ENCODE assay signal across 8 cellular contexts in the genomic region with DNA sequence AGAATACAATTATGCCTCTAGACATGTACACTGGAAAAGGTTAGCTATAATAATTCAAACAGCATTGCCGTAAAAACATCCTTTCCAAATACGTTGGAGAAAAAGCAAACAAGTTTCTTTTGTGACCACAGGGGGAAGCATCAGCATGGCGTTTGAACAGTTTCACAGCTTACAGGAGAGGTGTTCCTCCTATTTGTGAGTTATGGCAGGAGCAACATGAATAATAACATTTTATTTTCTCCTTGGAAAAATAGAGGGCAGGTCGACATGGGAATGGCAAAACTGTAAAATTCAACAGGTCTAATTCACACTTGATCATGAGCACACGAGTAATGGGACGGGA. TPM values are rescaled to one million over a fixed set of nuclear protein-coding genes. Genes with fewer than 3 reads are reported as not detected.
A peak's percentile ranks its signal among the peaks of the same experiment; 100 is the strongest.
DNase-seq lines count a peak whose midpoint lies in the region; ATAC-seq, FAIRE-seq and TF ChIP-seq lines count a peak whose summit lies in the region.

No MANE protein-coding gene starts in this region.

- CTCF ChIA-PET in activated CD8-positive, alpha-beta T cell treated with anti-CD3 and anti-CD28 coated beads for 36 hours (lab: Charles Lee), result interaction anchor here (1.1 to 1.7 kb wide), 5 partner anchors 8 to 835 kb away, joined by 3 to 5 read pairs (median 3); no protein-coding TSS in a partner anchor
- CTCF ChIA-PET in activated CD8-positive, alpha-beta T cell treated with anti-CD3 and anti-CD28 coated beads, Interleukin-2, amount 10 ng/mL, durations not matched to agents 7 days and 5 days (lab: Charles Lee), result interaction anchor here (0.9 to 1.6 kb wide), 9 partner anchors 11 to 535 kb away, joined by 3 to 4 read pairs (median 3); no protein-coding TSS in a partner anchor

- peaks cover 8% of the 10 kb centered on the region for H3K4me1 Mint-ChIP-seq in activated CD8-positive, alpha-beta T cell treated with anti-CD3 and anti-CD28 coated beads for 36 hours (ENCODE audit: low read depth)
- peaks cover 3% of the 10 kb centered on the region for H3K4me1 Mint-ChIP-seq in activated CD8-positive, alpha-beta T cell treated with anti-CD3 and anti-CD28 coated beads, Interleukin-2, amount 10 ng/mL, durations not matched to agents 7 days and 5 days (ENCODE audit: low read depth)
- peaks cover 3% of the 10 kb centered on the region for H3K4me1 Mint-ChIP-seq in osteocyte (ENCODE audit: unreplicated experiment)

- peak; percentile 22 for TF ChIP-seq CTCF in activated CD8-positive, alpha-beta T cell treated with anti-CD3 and anti-CD28 coated beads for 36 hours (IDR thresholded peaks at IDR 0.05)
- TF ChIP-seq CTCF in coronary artery (IDR thresholded peaks at IDR 0.05) (peak; percentile 38), osteocyte (IDR thresholded peaks at IDR 0.05) (peak; percentile 59)

- POLR2A ChIA-PET in activated CD8-positive, alpha-beta T cell treated with anti-CD3 and anti-CD28 coated beads for 36 hours (lab: Charles Lee), result no interaction called here
- POLR2A ChIA-PET in activated CD8-positive, alpha-beta T cell treated with anti-CD3 and anti-CD28 coated beads, Interleukin-2, amount 10 ng/mL, durations not matched to agents 7 days and 5 days (lab: Charles Lee), result no interaction called here

- no peak overlapping the region for H3K27ac ChIP-seq in coronary artery

- H3K27ac Mint-ChIP-seq in activated CD8-positive, alpha-beta T cell treated with anti-CD3 and anti-CD28 coated beads for 36 hours, result no peak overlapping the region
- H3K27ac Mint-ChIP-seq in activated CD8-positive, alpha-beta T cell treated with anti-CD3 and anti-CD28 coated beads, Interleukin-2, amount 10 ng/mL, durations not matched to agents 7 days and 5 days, result no peak overlapping the region
- no peak overlapping the region for H3K27ac Mint-ChIP-seq in osteocyte (ENCODE audit: unreplicated experiment)

- peak; percentile 6 for DNase-seq in activated CD8-positive, alpha-beta T cell treated with anti-CD3 and anti-CD28 coated beads for 36 hours
- no peak for DNase-seq in activated CD8-positive, alpha-beta T cell treated with anti-CD3 and anti-CD28 coated beads, Interleukin-2, amount 10 ng/mL, durations not matched to agents 7 days and 5 days
- DNase-seq in NCI-H526 (lab: John Stamatoyannopoulos, UW) (peak; percentile 80 to 81), coronary artery (ENCODE audit: low spot score) (no peak), osteocyte (ENCODE audit: extremely low spot score, unreplicated experiment) (no peak), GM19239 (ENCODE audit: insufficient read length, low spot score) (no peak), activated gamma-delta T cell (lab: John Stamatoyannopoulos, UW) (no peak)

- intact Hi-C loops in activated CD8-positive, alpha-beta T cell treated with anti-CD3 and anti-CD28 coated beads for 36 hours (cut with micrococcal nuclease), result no loop called here

- H3K27me3 Mint-ChIP-seq in activated CD8-positive, alpha-beta T cell treated with anti-CD3 and anti-CD28 coated beads for 36 hours, result no peaks in the 10 kb centered on the region
- H3K27me3 Mint-ChIP-seq in activated CD8-positive, alpha-beta T cell treated with anti-CD3 and anti-CD28 coated beads, Interleukin-2, amount 10 ng/mL, durations not matched to agents 7 days and 5 days (ENCODE audit: low read depth), result peaks cover 2% of the 10 kb centered on the region
- H3K27me3 Mint-ChIP-seq in osteocyte (ENCODE audit: unreplicated experiment), result peaks cover 32% of the 10 kb centered on the region

- ATAC-seq in activated CD8-positive, alpha-beta T cell treated with anti-CD3 and anti-CD28 coated beads for 36 hours, result no peak
- no peak for ATAC-seq in activated CD8-positive, alpha-beta T cell treated with anti-CD3 and anti-CD28 coated beads, Interleukin-2, amount 10 ng/mL, durations not matched to agents 7 days and 5 days
- no peak for ATAC-seq in HG02840 (IDR thresholded peaks at IDR 0.05; ENCODE audit: low FRiP score, unreplicated experiment)

- H3K36me3 Mint-ChIP-seq in activated CD8-positive, alpha-beta T cell treated with anti-CD3 and anti-CD28 coated beads for 36 hours (ENCODE audit: low read depth), result no peaks in the 10 kb centered on the region
- H3K36me3 Mint-ChIP-seq in activated CD8-positive, alpha-beta T cell treated with anti-CD3 and anti-CD28 coated beads, Interleukin-2, amount 10 ng/mL, durations not matched to agents 7 days and 5 days (ENCODE audit: low read depth), result no peaks in the 10 kb centered on the region
- H3K36me3 Mint-ChIP-seq in osteocyte (ENCODE audit: unreplicated experiment), result no peaks in the 10 kb centered on the region

- H3K4me3 Mint-ChIP-seq in activated CD8-positive, alpha-beta T cell treated with anti-CD3 and anti-CD28 coated beads for 36 hours, result no peak overlapping the region
- H3K4me3 Mint-ChIP-seq in activated CD8-positive, alpha-beta T cell treated with anti-CD3 and anti-CD28 coated beads, Interleukin-2, amount 10 ng/mL, durations not matched to agents 7 days and 5 days, result no peak overlapping the region
- H3K4me3 Mint-ChIP-seq in osteocyte (ENCODE audit: unreplicated experiment), result no peak overlapping the region

- peaks cover 3% of the 10 kb centered on the region for H3K9me3 Mint-ChIP-seq in activated CD8-positive, alpha-beta T cell treated with anti-CD3 and anti-CD28 coated beads for 36 hours
- no peaks in the 10 kb centered on the region for H3K9me3 Mint-ChIP-seq in activated CD8-positive, alpha-beta T cell treated with anti-CD3 and anti-CD28 coated beads, Interleukin-2, amount 10 ng/mL, durations not matched to agents 7 days and 5 days (ENCODE audit: insufficient read depth)
- H3K9me3 Mint-ChIP-seq in osteocyte (ENCODE audit: unreplicated experiment), result peaks cover 4% of the 10 kb centered on the region

- no peak for FAIRE-seq in GM19239 (lab: Jason Lieb, UNC)

- peak overlapping the region; percentile 54 for H3K4me3 ChIP-seq in coronary artery

RNA-seq across cellular contexts. Expression of a gene that starts 39.7 kb away (rescaled TPM):
- not detected for total RNA-seq in activated CD8-positive, alpha-beta T cell treated with anti-CD3 and anti-CD28 coated beads for 36 hours
- not detected for total RNA-seq in activated CD8-positive, alpha-beta T cell treated with anti-CD3 and anti-CD28 coated beads, Interleukin-2, amount 10 ng/mL, durations not matched to agents 7 days and 5 days
- total RNA-seq in osteocyte, result not detected in 2 replicates

Comparison
In these comparisons a context has a peak if more than half of its experiments do, and no peak if none do; other contexts are left out.
1. DNase-seq: peak in activated CD8-positive, alpha-beta T cell treated with anti-CD3 and anti-CD28 coated beads for 36 hours (single experiment) and NCI-H526 (2 of 2); none in activated CD8-positive, alpha-beta T cell treated with anti-CD3 and anti-CD28 coated beads, Interleukin-2, amount 10 ng/mL, durations not matched to agents 7 days and 5 days (single experiment), coronary artery (single experiment), osteocyte (single experiment), GM19239 (single experiment) and activated gamma-delta T cell (single experiment).
2. Peak in every context shown above with its lines, with median percentiles within 50 percentile points of each other: CTCF ChIP-seq.